18 cellular contexts compared by ENCODE assay signal in genomic region chr6:132364675-132365074, GRCh38. TPM values are rescaled to one million over a fixed set of nuclear protein-coding genes. Genes with fewer than 3 reads are reported as not detected.
A peak's percentile ranks its signal among the peaks of the same experiment; 100 is the strongest.
DNase-seq lines count a peak whose midpoint lies in the region; ATAC-seq and TF ChIP-seq lines count a peak whose summit lies in the region.
"Had no signal": no experiment of that assay in that cellular context is flagged by ENCODE, and none has a peak within 500 bp of the region (broad histone marks: within the 10 kb centered on the region; RNA-seq: fewer than 3 reads in every experiment).

No MANE protein-coding gene starts in this region.

- no peak for ATAC-seq in HG02938 (IDR thresholded peaks at IDR 0.05; ENCODE audit: unreplicated experiment)

- H3K4me1 ChIP-seq in OCI-LY3 (ENCODE audit: low read length), result peaks cover 30% of the 10 kb centered on the region
- H3K4me1 ChIP-seq in fibroblast of lung (ENCODE audit: control insufficient read depth, extremely low read depth, insufficient read depth, low read length), result no peaks in the 10 kb centered on the region
- H3K4me1 ChIP-seq in spleen, result peaks cover 0 to 54% (median 9%) of the 10 kb centered on the region in 6 donors
- H3K4me1 ChIP-seq: Caco-2, Peyer's patch had no signal

- WGBS in spleen, 5 donors, result 65 to 83% (median 70%) methylated on average over 4 of the region's 4 CpGs

- H3K79me2 ChIP-seq in OCI-LY3 (ENCODE audit: low read length), result no peaks in the 10 kb centered on the region
- no peaks in the 10 kb centered on the region for H3K79me2 ChIP-seq in fibroblast of lung (ENCODE audit: control insufficient read depth, insufficient read depth, low read length)

- H3K27ac Mint-ChIP-seq in IgD-negative memory B cell, result peak overlapping the region; percentile 10 to 90 (median 55)

- peaks cover 4% of the 10 kb centered on the region for H3K36me3 Mint-ChIP-seq in IgD-negative memory B cell

- H3K27me3 ChIP-seq in OCI-LY3 (ENCODE audit: low read depth, low read length) (peaks cover 76% of the 10 kb centered on the region), fibroblast of lung (ENCODE audit: control insufficient read depth, insufficient read depth, low read length) (no peaks in the 10 kb centered on the region), spleen (replicated peaks in 1 of 7) (no peaks in the 10 kb centered on the region)
- H3K27me3 ChIP-seq: Peyer's patch had no signal

- TF ChIP-seq POLR2A in spleen (IDR thresholded peaks at IDR 0.05), result no peak

- TF ChIP-seq CTCF in OCI-LY3 (IDR thresholded peaks at IDR 0.05; ENCODE audit: low read depth, low read length) (no peak), fibroblast of lung (conservative IDR thresholded peaks at IDR 0.05 in 1 of 2, IDR thresholded peaks at IDR 0.05 in 1 of 2; ENCODE audit: low read depth in 1 of 2, low read length in 2 of 2) (no peak), spleen (IDR thresholded peaks at IDR 0.05 in 8 of 11, conservative IDR thresholded peaks at IDR 0.05 in 3 of 11) (no peak)

- H3K9me3 Mint-ChIP-seq in IgD-negative memory B cell, result peaks cover 0 to 4% (median 0%) of the 10 kb centered on the region in 3 donors

- H3K4me3 ChIP-seq in OCI-LY3 (ENCODE audit: low read length) (no peak overlapping the region), fibroblast of lung (replicated peaks in 1 of 4; ENCODE audit: control extremely low read depth in 1 of 4, insufficient read depth in 1 of 4, low read depth in 3 of 4, low read length in 4 of 4) (no peak overlapping the region), spleen (no peak overlapping the region)
- H3K4me3 ChIP-seq: HAP-1, Peyer's patch had no signal

- no peaks in the 10 kb centered on the region for H3K9me3 ChIP-seq in OCI-LY3 (ENCODE audit: insufficient read depth, low read length)
- no peaks in the 10 kb centered on the region for H3K9me3 ChIP-seq in fibroblast of lung (ENCODE audit: control insufficient read depth, insufficient read depth, low read depth, low read length)
- H3K9me3 ChIP-seq in spleen, result no peaks in the 10 kb centered on the region
- H3K9me3 ChIP-seq: Caco-2, HAP-1, Peyer's patch had no signal

- H3K36me3 ChIP-seq in OCI-LY3 (replicated peaks; ENCODE audit: low read depth, low read length), result no peaks in the 10 kb centered on the region
- H3K36me3 ChIP-seq in fibroblast of lung (ENCODE audit: control insufficient read depth, insufficient read depth, low read length), result no peaks in the 10 kb centered on the region
- H3K36me3 ChIP-seq in spleen, result no peaks in the 10 kb centered on the region
- H3K36me3 ChIP-seq: HAP-1, Peyer's patch had no signal

- H3K4me2 ChIP-seq in OCI-LY3 (ENCODE audit: low read length), result peak overlapping the region; percentile 81
- no peak overlapping the region for H3K4me2 ChIP-seq in fibroblast of lung (ENCODE audit: extremely low read depth, insufficient read depth, low read length)

- H3K27me3 Mint-ChIP-seq in IgD-negative memory B cell, result no peaks in the 10 kb centered on the region

- peaks cover 8% of the 10 kb centered on the region; the same call in 1 of the 2 replicates for H4K20me1 ChIP-seq in OCI-LY3 (ENCODE audit: insufficient read depth, low read length)
- H4K20me1 ChIP-seq in fibroblast of lung (ENCODE audit: control insufficient read depth, extremely low read depth, insufficient read depth, low read length), result no peaks in the 10 kb centered on the region

- intact Hi-C loops in spleen (cut with DNase I; ENCODE audit: low total_unique reads), result no loop called here

- DNase-seq in fibroblast of lung (ENCODE audit: low read depth in 2 of 2) (peak; percentile 14 to 27), spleen (no peak), iPS-NIHi7 (ENCODE audit: extremely low spot score) (no peak), NCI-H345 treated with DMSO at 0.1 percent for 48 hours (lab: John Stamatoyannopoulos, UW; ENCODE audit: unreplicated experiment) (no peak)
- DNase-seq: ACHN, AML-193, Caco-2, DMS153, MV-4-11, NCI-H1930, NCI-H2171, NCI-H446 treated with DMSO at 0.1 percent for 48 hours, Peyer's patch, SHP77 had no signal

- H2AFZ ChIP-seq in OCI-LY3 (ENCODE audit: low read depth, low read length) (no peak overlapping the region), fibroblast of lung (ENCODE audit: low read length) (no peak overlapping the region)

- no peak overlapping the region for H3K27ac ChIP-seq in OCI-LY3 (ENCODE audit: low read length)
- no peak overlapping the region for H3K27ac ChIP-seq in fibroblast of lung (ENCODE audit: insufficient read depth, low read length)
- H3K27ac ChIP-seq in spleen, result peak overlapping the region in 6 of 8 donors; percentile 30 to 73 (median 52)

- H3K4me3 Mint-ChIP-seq in IgD-negative memory B cell, result peak overlapping the region in 3 of 4 donors; percentile 5 to 75 (median 41)

- H3K9ac ChIP-seq in OCI-LY3 (ENCODE audit: low read length), result no peak overlapping the region
- H3K9ac ChIP-seq in fibroblast of lung (ENCODE audit: insufficient read depth, low read length), result no peak overlapping the region

- peaks cover 39 to 58% (median 51%) of the 10 kb centered on the region in 3 donors for H3K4me1 Mint-ChIP-seq in IgD-negative memory B cell

RNA-seq across cellular contexts. Expression of gene MOXD1, which starts 36.6 kb away (rescaled TPM):
- polyA plus RNA-seq in IgD-negative memory B cell, result 9.0 TPM
- 45.5 and 89.8 TPM in 2 replicates for total RNA-seq in fibroblast of lung
- 65.1 and 100 TPM in 2 replicates for polyA plus RNA-seq in fibroblast of lung
- 42.6 and 58.5 TPM in 2 replicates for polyA plus RNA-seq in fibroblast of lung (2012)
- 12.7 and 24.2 TPM in 2 replicates for polyA minus RNA-seq in fibroblast of lung (ENCODE audit: low replicate concordance)
- total RNA-seq in spleen, result 10 to 100 TPM in 1 of 7 donors, 1 to 10 TPM in 6; 4.3 to 10.2 (median 6.3) TPM
- 1 to 10 TPM; 2.9 to 7.6 (median 4.6) TPM for polyA plus RNA-seq in spleen

Comparison
In these comparisons a context has a peak if more than half of its experiments do, and no peak if none do; other contexts are left out.
1. H3K27ac ChIP-seq: peak in spleen (6 of 8); none in OCI-LY3 (single experiment) and fibroblast of lung (single experiment).
2. DNase-seq: peak in fibroblast of lung (2 of 2); none in spleen (single experiment), iPS-NIHi7 (single experiment) and NCI-H345 treated with DMSO at 0.1 percent for 48 hours (single experiment).